ENCODE assay signal across 9 cellular contexts in genomic region chr16:66661210-66661560, GRCh38. TPM values are rescaled to one million over a fixed set of nuclear protein-coding genes. Genes with fewer than 3 reads are reported as not detected.
DNase-seq lines count a peak whose midpoint lies in the region; ATAC-seq and TF ChIP-seq lines count a peak whose summit lies in the region.
"Had no signal": no experiment of that assay in that cellular context is flagged by ENCODE, and none has a peak within 500 bp of the region (broad histone marks: within the 10 kb centered on the region; RNA-seq: fewer than 3 reads in every experiment).

No MANE protein-coding gene starts in this region.

- no peak overlapping the region for H3K27ac Mint-ChIP-seq in activated CD4-positive, alpha-beta memory T cell treated with anti-CD3 and anti-CD28 coated beads for 36 hours

- H4K20me1 ChIP-seq in fibroblast of lung (ENCODE audit: control insufficient read depth, extremely low read depth, insufficient read depth, low read length) (no peaks in the 10 kb centered on the region), neural cell (ENCODE audit: insufficient read depth) (no peaks in the 10 kb centered on the region)

- no peak overlapping the region for H3K4me3 ChIP-seq in fibroblast of lung (replicated peaks in 1 of 4; ENCODE audit: control extremely low read depth in 1 of 4, insufficient read depth in 1 of 4, low read depth in 3 of 4, low read length in 4 of 4)
- H3K4me3 ChIP-seq in neural cell (ENCODE audit: low read length): peak overlapping the region; percentile 48

- H3K9ac ChIP-seq in fibroblast of lung (ENCODE audit: insufficient read depth, low read length) (no peak overlapping the region), neural cell (ENCODE audit: low read length) (peak overlapping the region; percentile 26)

- H3K4me2 ChIP-seq in fibroblast of lung (ENCODE audit: extremely low read depth, insufficient read depth, low read length) (no peak overlapping the region), neural cell (ENCODE audit: low read length) (peak overlapping the region; percentile 40)

- H3K36me3 ChIP-seq in fibroblast of lung (ENCODE audit: control insufficient read depth, insufficient read depth, low read length): no peaks in the 10 kb centered on the region
- H3K36me3 ChIP-seq in neural cell (ENCODE audit: insufficient read depth, low read length): no peaks in the 10 kb centered on the region

- H3F3A ChIP-seq in neural cell (ENCODE audit: insufficient read depth, low read length, poor library complexity, severe bottlenecking): no peaks in the 10 kb centered on the region

- DNase-seq in NCI-H510A treated with DMSO at 0.1 percent for 48 hours (lab: John Stamatoyannopoulos, UW) (peak; percentile 25), NCI-H510A (lab: John Stamatoyannopoulos, UW) (no peak), fibroblast of lung (ENCODE audit: low read depth in 2 of 2) (no peak), NCI-H1694 (lab: John Stamatoyannopoulos, UW) (no peak), DMS153 treated with DMSO at 0.1 percent for 48 hours (lab: John Stamatoyannopoulos, UW; ENCODE audit: unreplicated experiment) (no peak)
- DNase-seq in activated CD4-positive, alpha-beta memory T cell treated with anti-CD3 and anti-CD28 coated beads for 36 hours: no peak

- H3K36me3 Mint-ChIP-seq in activated CD4-positive, alpha-beta memory T cell treated with anti-CD3 and anti-CD28 coated beads for 36 hours: no peaks in the 10 kb centered on the region

- POLR2A ChIA-PET in activated CD4-positive, alpha-beta memory T cell treated with anti-CD3 and anti-CD28 coated beads for 36 hours (lab: Charles Lee): no interaction called here

- H3K27ac ChIP-seq in fibroblast of lung (ENCODE audit: insufficient read depth, low read length) (peak overlapping the region; percentile 8), neural cell (ENCODE audit: low read length) (peak overlapping the region; percentile 1)

- no peak for ATAC-seq in GM19035 (IDR thresholded peaks at IDR 0.05; ENCODE audit: unreplicated experiment)

- peaks cover 2% of the 10 kb centered on the region for H3K4me1 ChIP-seq in fibroblast of lung (ENCODE audit: control insufficient read depth, extremely low read depth, insufficient read depth, low read length)

- H3K9me3 Mint-ChIP-seq in activated CD4-positive, alpha-beta memory T cell treated with anti-CD3 and anti-CD28 coated beads for 36 hours: no peaks in the 10 kb centered on the region
- H3K9me3 Mint-ChIP-seq: neural crest cell had no signal

- intact Hi-C loops in activated CD4-positive, alpha-beta memory T cell treated with anti-CD3 and anti-CD28 coated beads for 36 hours (cut with micrococcal nuclease): no loop called here

- no peak for TF ChIP-seq RAD21 in neural cell (conservative IDR thresholded peaks at IDR 0.05)

- no peaks in the 10 kb centered on the region for H3K4me1 Mint-ChIP-seq in activated CD4-positive, alpha-beta memory T cell treated with anti-CD3 and anti-CD28 coated beads for 36 hours (ENCODE audit: low read depth)

- H3K27me3 Mint-ChIP-seq in activated CD4-positive, alpha-beta memory T cell treated with anti-CD3 and anti-CD28 coated beads for 36 hours: peaks cover 4% of the 10 kb centered on the region

- no peak overlapping the region for H3K4me3 Mint-ChIP-seq in activated CD4-positive, alpha-beta memory T cell treated with anti-CD3 and anti-CD28 coated beads for 36 hours
- H3K4me3 Mint-ChIP-seq: neural crest cell had no signal

- H3K9me3 ChIP-seq in fibroblast of lung (ENCODE audit: control insufficient read depth, insufficient read depth, low read depth, low read length): no peaks in the 10 kb centered on the region
- H3K9me3 ChIP-seq in neural cell (ENCODE audit: low read length): no peaks in the 10 kb centered on the region

- TF ChIP-seq EP300 in neural cell (conservative IDR thresholded peaks at IDR 0.05; ENCODE audit: poor library complexity, severe bottlenecking): peak; percentile 20

- H3K79me2 ChIP-seq in fibroblast of lung (ENCODE audit: control insufficient read depth, insufficient read depth, low read length) (no peaks in the 10 kb centered on the region), neural cell (replicated peaks; ENCODE audit: insufficient read depth, low read length) (no peaks in the 10 kb centered on the region)

- TF ChIP-seq CTCF in fibroblast of lung (conservative IDR thresholded peaks at IDR 0.05 in 1 of 2, IDR thresholded peaks at IDR 0.05 in 1 of 2; ENCODE audit: low read depth in 1 of 2, low read length in 2 of 2): no peak
- no peak for TF ChIP-seq CTCF in neural cell (IDR thresholded peaks at IDR 0.05; ENCODE audit: poor library complexity, severe bottlenecking)

- H2AFZ ChIP-seq in fibroblast of lung (ENCODE audit: low read length): no peak overlapping the region
- H2AFZ ChIP-seq in neural cell (ENCODE audit: low read depth, low read length): no peak overlapping the region

- H3K27me3 ChIP-seq in fibroblast of lung (ENCODE audit: control insufficient read depth, insufficient read depth, low read length) (no peaks in the 10 kb centered on the region), neural cell (ENCODE audit: insufficient read depth, low read depth, low read length) (no peaks in the 10 kb centered on the region)

- CTCF ChIA-PET in activated CD4-positive, alpha-beta memory T cell treated with anti-CD3 and anti-CD28 coated beads for 36 hours (lab: Charles Lee): interaction anchor here (1.1 to 5.1 kb wide), 2 partner anchors 10 to 65 kb away, joined by 3 to 39 read pairs; no protein-coding TSS in a partner anchor

- H3K9me2 ChIP-seq in neural cell (ENCODE audit: insufficient read depth, low read length): no peaks in the 10 kb centered on the region

TF ChIP-seq in neural cell, 6 proteins besides CTCF, POLR2A, EP300 and RAD21:
- no peak for TF ChIP-seq POLR2AphosphoS5 (IDR thresholded peaks at IDR 0.05)
- TF ChIP-seq TAF1 (IDR thresholded peaks at IDR 0.05; ENCODE audit: low read depth): no peak
- no peak for TF ChIP-seq REST (IDR thresholded peaks at IDR 0.05; ENCODE audit: borderline replicate concordance)
- TF ChIP-seq SMC3 (conservative IDR thresholded peaks at IDR 0.05; ENCODE audit: poor library complexity): no peak
- no peak for TF ChIP-seq MXI1 (conservative IDR thresholded peaks at IDR 0.05; ENCODE audit: poor library complexity, severe bottlenecking)
- TF ChIP-seq EZH2 (IDR thresholded peaks at IDR 0.05; ENCODE audit: borderline replicate concordance, insufficient read depth, low read length, poor library complexity, severe bottlenecking): no peak

RNA-seq across cellular contexts. Expression of gene CMTM4, which starts 35.4 kb away (rescaled TPM):
- 6.9 and 10.2 TPM in 2 replicates for total RNA-seq in fibroblast of lung
- polyA plus RNA-seq in fibroblast of lung: 6.9 and 12.8 TPM in 2 replicates
- polyA plus RNA-seq in fibroblast of lung (2012): 5.4 and 10.5 TPM in 2 replicates
- 10.2 and 18.7 TPM in 2 replicates for polyA minus RNA-seq in fibroblast of lung (ENCODE audit: low replicate concordance)
- 26.1 and 27.2 TPM in 2 replicates for polyA plus RNA-seq in neural cell
- 65.1 and 76.7 TPM in 2 replicates for polyA minus RNA-seq in neural cell
- total RNA-seq in activated CD4-positive, alpha-beta memory T cell treated with anti-CD3 and anti-CD28 coated beads for 36 hours: 1 to 10 TPM; 2.8 to 4.1 TPM

RNA-seq across cellular contexts. Expression of gene CMTM3, which starts 56.7 kb away (rescaled TPM):
- 6.9 and 10.1 TPM in 2 replicates for total RNA-seq in fibroblast of lung
- polyA plus RNA-seq in fibroblast of lung: 14.9 and 18.6 TPM in 2 replicates
- polyA plus RNA-seq in fibroblast of lung (2012): 17.6 and 18.9 TPM in 2 replicates
- 13.7 and 30.3 TPM in 2 replicates for polyA minus RNA-seq in fibroblast of lung (ENCODE audit: low replicate concordance)
- 7.7 and 8.2 TPM in 2 replicates for polyA plus RNA-seq in neural cell
- polyA minus RNA-seq in neural cell: 4.6 and 6.3 TPM in 2 replicates
- total RNA-seq in activated CD4-positive, alpha-beta memory T cell treated with anti-CD3 and anti-CD28 coated beads for 36 hours: 10 to 100 TPM; 64.6 to 65.9 TPM
